ENCODE assay signal across 20 cellular contexts in genomic region chr2:23618265-23618664, GRCh38.
DNase-seq lines count a peak whose midpoint lies in the region; ATAC-seq and TF ChIP-seq lines count a peak whose summit lies in the region.
"Had no signal": no experiment of that assay in that cellular context is flagged by ENCODE, and none has a peak within 500 bp of the region (broad histone marks: within the 10 kb centered on the region; RNA-seq: fewer than 3 reads in every experiment).

No MANE protein-coding gene starts in this region.

- 92% methylated on average over 10 of the region's 10 CpGs for WGBS in heart right ventricle, 2 donors

- H3K36me3 ChIP-seq in heart right ventricle, result no peaks in the 10 kb centered on the region
- no peaks in the 10 kb centered on the region for H3K36me3 ChIP-seq in gastrocnemius medialis
- H3K36me3 ChIP-seq in uterus, result no peaks in the 10 kb centered on the region
- H3K36me3 ChIP-seq: cardiac muscle cell, pancreas had no signal

- H3K27ac Mint-ChIP-seq in mesothelial cell of epicardium (peak overlapping the region; percentile 93), endothelial cell (ENCODE audit: unreplicated experiment) (no peak overlapping the region), T-helper 17 cell (no peak overlapping the region)
- H3K27ac Mint-ChIP-seq in activated CD4-positive, alpha-beta T cell treated with anti-CD3 and anti-CD28 coated beads, Interleukin-2, amount 10 ng/mL, durations not matched to agents 7 days and 5 days, result no peak overlapping the region
- H3K27ac Mint-ChIP-seq: activated B cell treated with CpG ODN at 0.5 μM for 24 hours; activated CD4-positive, alpha-beta memory T cell treated with anti-CD3 and anti-CD28 coated beads for 36 hours had no signal

- H3K27me3 ChIP-seq in heart right ventricle (peaks cover 0 to 7% (median 0%) of the 10 kb centered on the region in 7 donors), gastrocnemius medialis (no peaks in the 10 kb centered on the region), uterus (no peaks in the 10 kb centered on the region)
- H3K27me3 ChIP-seq: cardiac muscle cell, pancreas had no signal

- TF ChIP-seq CTCF in heart right ventricle (IDR thresholded peaks at IDR 0.05) (no peak), mesothelial cell of epicardium (IDR thresholded peaks at IDR 0.05; ENCODE audit: unreplicated experiment) (no peak), gastrocnemius medialis (IDR thresholded peaks at IDR 0.05 in 4 of 5, conservative IDR thresholded peaks at IDR 0.05 in 1 of 5) (no peak), uterus (IDR thresholded peaks at IDR 0.05) (no peak), endothelial cell (IDR thresholded peaks at IDR 0.05; ENCODE audit: unreplicated experiment) (no peak)

- intact Hi-C loops in heart right ventricle (cut with DNase I), result no loop called here
- intact Hi-C loops in left cardiac atrium (cut with DNase I), result no loop called here
- intact Hi-C loops in gastrocnemius medialis (cut with DNase I; ENCODE audit: low total_unique reads), result loop anchor here (5.0 kb wide), 1 partner anchor 236 kb away; no protein-coding TSS in a partner anchor
- intact Hi-C loops in uterus (cut with DNase I; ENCODE audit: low total_unique reads), result no loop called here

- TF ChIP-seq POLR2A in gastrocnemius medialis (IDR thresholded peaks at IDR 0.05) (no peak), uterus (IDR thresholded peaks at IDR 0.05) (no peak)

- CTCF ChIA-PET in activated CD4-positive, alpha-beta T cell treated with anti-CD3 and anti-CD28 coated beads, Interleukin-2, amount 10 ng/mL, durations not matched to agents 7 days and 5 days (lab: Charles Lee), result interaction anchor here (1.2 kb wide), 1 partner anchor 15 kb away, joined by 3 read pairs; no protein-coding TSS in a partner anchor

- H3K27me3 Mint-ChIP-seq in mesothelial cell of epicardium (ENCODE audit: low read depth), result no peaks in the 10 kb centered on the region
- H3K27me3 Mint-ChIP-seq in endothelial cell (ENCODE audit: unreplicated experiment), result peaks cover 5% of the 10 kb centered on the region
- H3K27me3 Mint-ChIP-seq in activated CD4-positive, alpha-beta T cell treated with anti-CD3 and anti-CD28 coated beads, Interleukin-2, amount 10 ng/mL, durations not matched to agents 7 days and 5 days, result peaks cover 6% of the 10 kb centered on the region
- H3K27me3 Mint-ChIP-seq in T-helper 17 cell, result peaks cover 19% of the 10 kb centered on the region
- H3K27me3 Mint-ChIP-seq: activated CD4-positive, alpha-beta memory T cell treated with anti-CD3 and anti-CD28 coated beads for 36 hours had no signal

- ATAC-seq in heart right ventricle (peak in 2 of 8 donors; percentile 1 to 8), left cardiac atrium (no peak), gastrocnemius medialis (no peak), T-helper 17 cell (no peak)
- ATAC-seq: A549, SK-N-SH treated with all-trans-retinoic acid at 6 μM for 48 hours had no signal

- H3K27ac ChIP-seq in heart right ventricle (peak overlapping the region in 9 of 10 donors; percentile 46 to 91 (median 83)), gastrocnemius medialis (peak overlapping the region; percentile 61 to 76 (median 67)), uterus (peak overlapping the region; percentile 87 to 97)
- H3K27ac ChIP-seq: A549, cardiac muscle cell, pancreas had no signal

- POLR2A ChIA-PET in activated CD4-positive, alpha-beta T cell treated with anti-CD3 and anti-CD28 coated beads, Interleukin-2, amount 10 ng/mL, durations not matched to agents 7 days and 5 days (lab: Charles Lee), result no interaction called here

- H3K4me3 ChIP-seq in heart right ventricle (peak overlapping the region in 3 of 10 donors; percentile 7 to 41 (median 23)), gastrocnemius medialis (no peak overlapping the region), uterus (peak overlapping the region in 1 of 2 donors; percentile 19)
- H3K4me3 ChIP-seq: A549, cardiac muscle cell, pancreas had no signal

- DNase-seq in heart right ventricle, result no peak
- no peak for DNase-seq in left cardiac atrium
- no peak for DNase-seq in mesothelial cell of epicardium (ENCODE audit: low spot score in 2 of 2, unreplicated experiment in 2 of 2)
- no peak for DNase-seq in gastrocnemius medialis
- no peak for DNase-seq in uterus
- no peak for DNase-seq in endothelial cell (ENCODE audit: low spot score)
- no peak for DNase-seq in activated CD4-positive, alpha-beta T cell treated with anti-CD3 and anti-CD28 coated beads, Interleukin-2, amount 10 ng/mL, durations not matched to agents 7 days and 5 days
- no peak for DNase-seq in T-helper 17 cell
- DNase-seq: activated B cell treated with CpG ODN at 0.5 μM for 24 hours; activated CD4-positive, alpha-beta memory T cell treated with anti-CD3 and anti-CD28 coated beads for 36 hours; effector CD4-positive, alpha-beta T cell; HCEC 1CT; Kasumi-1; NCI-H1930; stimulated activated CD4-positive, alpha-beta T cell treated with anti-CD3 and anti-CD28 coated beads, Interleukin-2, amount 100 ng/mL, for 48 hours; stimulated activated naive CD4-positive, alpha-beta T cell treated with Interleukin-2 at 50 U/mL for 16 hours had no signal

- H3K4me1 Mint-ChIP-seq in mesothelial cell of epicardium, result peaks cover 34% of the 10 kb centered on the region
- peaks cover 23% of the 10 kb centered on the region for H3K4me1 Mint-ChIP-seq in endothelial cell (ENCODE audit: unreplicated experiment)
- H3K4me1 Mint-ChIP-seq in activated CD4-positive, alpha-beta T cell treated with anti-CD3 and anti-CD28 coated beads, Interleukin-2, amount 10 ng/mL, durations not matched to agents 7 days and 5 days, result peaks cover 11% of the 10 kb centered on the region
- H3K4me1 Mint-ChIP-seq in T-helper 17 cell, result peaks cover 8% of the 10 kb centered on the region

- peaks cover 8 to 46% (median 24%) of the 10 kb centered on the region in 9 donors for H3K4me1 ChIP-seq in heart right ventricle
- peaks cover 19 to 23% of the 10 kb centered on the region in 2 donors for H3K4me1 ChIP-seq in gastrocnemius medialis
- peaks cover 11 to 27% of the 10 kb centered on the region in 2 donors for H3K4me1 ChIP-seq in uterus
- H3K4me1 ChIP-seq: A549, pancreas had no signal

- H3K9me3 Mint-ChIP-seq in mesothelial cell of epicardium (no peaks in the 10 kb centered on the region), endothelial cell (ENCODE audit: unreplicated experiment) (no peaks in the 10 kb centered on the region)
- peaks cover 1% of the 10 kb centered on the region for H3K9me3 Mint-ChIP-seq in activated CD4-positive, alpha-beta T cell treated with anti-CD3 and anti-CD28 coated beads, Interleukin-2, amount 10 ng/mL, durations not matched to agents 7 days and 5 days
- H3K9me3 Mint-ChIP-seq: activated B cell treated with CpG ODN at 0.5 μM for 24 hours had no signal

- H3K9me3 ChIP-seq in heart right ventricle (no peaks in the 10 kb centered on the region), gastrocnemius medialis (no peaks in the 10 kb centered on the region), uterus (no peaks in the 10 kb centered on the region), T-helper 17 cell (ENCODE audit: control insufficient read depth, low read length, poor library complexity, severe bottlenecking) (no peaks in the 10 kb centered on the region)
- H3K9me3 ChIP-seq: A549, pancreas had no signal

- H3K36me3 Mint-ChIP-seq in mesothelial cell of epicardium (peaks cover 4% of the 10 kb centered on the region), endothelial cell (ENCODE audit: low read depth, unreplicated experiment) (no peaks in the 10 kb centered on the region), T-helper 17 cell (ENCODE audit: low read depth) (no peaks in the 10 kb centered on the region)
- no peaks in the 10 kb centered on the region for H3K36me3 Mint-ChIP-seq in activated CD4-positive, alpha-beta T cell treated with anti-CD3 and anti-CD28 coated beads, Interleukin-2, amount 10 ng/mL, durations not matched to agents 7 days and 5 days (ENCODE audit: low read depth)
- H3K36me3 Mint-ChIP-seq: activated CD4-positive, alpha-beta memory T cell treated with anti-CD3 and anti-CD28 coated beads for 36 hours had no signal

- in situ Hi-C loops in gastrocnemius medialis (cut with MboI; ENCODE audit: low sequenced_read_pairs in 4 of 4), result no loop called here

- H3K4me3 Mint-ChIP-seq in mesothelial cell of epicardium (no peak overlapping the region), endothelial cell (ENCODE audit: unreplicated experiment) (no peak overlapping the region), T-helper 17 cell (no peak overlapping the region)
- H3K4me3 Mint-ChIP-seq in activated CD4-positive, alpha-beta T cell treated with anti-CD3 and anti-CD28 coated beads, Interleukin-2, amount 10 ng/mL, durations not matched to agents 7 days and 5 days, result no peak overlapping the region
- H3K4me3 Mint-ChIP-seq: activated B cell treated with CpG ODN at 0.5 μM for 24 hours; activated CD4-positive, alpha-beta memory T cell treated with anti-CD3 and anti-CD28 coated beads for 36 hours had no signal
